17 cellular contexts compared by ENCODE assay signal in the genomic region with DNA sequence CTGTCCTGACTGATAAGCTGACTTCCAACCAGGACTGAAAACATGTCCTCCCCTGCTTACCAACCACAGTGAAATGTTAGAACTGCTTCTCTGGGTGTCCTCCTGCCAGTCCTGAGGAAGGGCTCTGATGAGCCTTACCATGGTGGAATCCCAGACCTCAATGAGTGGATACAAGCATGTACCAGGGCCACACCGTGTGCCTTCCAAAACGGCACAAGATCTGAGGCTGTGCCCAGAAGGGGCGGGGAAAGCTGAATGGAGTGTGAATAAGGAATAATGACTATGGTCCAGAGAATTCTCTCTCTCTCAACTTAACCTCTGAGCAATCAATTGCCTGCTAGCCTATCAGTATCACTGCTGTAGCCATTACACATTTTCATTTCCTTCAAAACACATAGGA. TPM values are rescaled to one million over a fixed set of nuclear protein-coding genes. Genes with fewer than 3 reads are reported as not detected.
DNase-seq lines count a peak whose midpoint lies in the region; ATAC-seq lines count a peak whose summit lies in the region.
"Had no signal": no experiment of that assay in that cellular context is flagged by ENCODE, and none has a peak within 500 bp of the region (broad histone marks: within the 10 kb centered on the region; RNA-seq: fewer than 3 reads in every experiment).

No MANE protein-coding gene starts in this region.

- ATAC-seq in GM19035 (IDR thresholded peaks at IDR 0.05; ENCODE audit: unreplicated experiment) (no peak), HG03135 (IDR thresholded peaks at IDR 0.05; ENCODE audit: unreplicated experiment) (no peak), HG02885 (IDR thresholded peaks at IDR 0.05; ENCODE audit: poor library complexity, unreplicated experiment) (no peak)
- ATAC-seq: CD8-positive, alpha-beta T cell; GM23338 had no signal

- DNase-seq in Ammon's horn (ENCODE audit: low spot score) = peak; percentile 60
- DNase-seq in LHCN-M2 (ENCODE audit: low read depth) = peak; percentile 29
- peak; percentile 65 for DNase-seq in globus pallidus (ENCODE audit: low spot score)
- DNase-seq in renal cortical epithelial cell (ENCODE audit: low read depth) = peak; percentile 21
- DNase-seq: CD8-positive, alpha-beta T cell; KBM-7; MV-4-11; NCI-H187; NCI-H2227 treated with DMSO at 0.1 percent for 48 hours; NCI-H510A treated with DMSO at 0.1 percent for 48 hours; NCI-H774; SHP77 treated with DMSO at 0.1 percent for 48 hours had no signal

RNA-seq across cellular contexts. Expression of a gene that starts 51.7 kb away (rescaled TPM):
- total RNA-seq in LHCN-M2 (2014; rRNA removed) (17.9 and 21.6 TPM in 2 replicates), renal cortical epithelial cell (27.3 and 52.1 TPM in 2 replicates)
- polyA plus RNA-seq in LHCN-M2 (2012) = 9.1 TPM
- total RNA-seq: CD8-positive, alpha-beta T cell; OCI-LY7 had no signal
